Comparison of ENCODE assay signal across 8 cellular contexts in genomic region chr10:95363303-95363912, GRCh38.
A peak's percentile ranks its signal among the peaks of the same experiment; 100 is the strongest.
DNase-seq lines count a peak whose midpoint lies in the region; ATAC-seq and TF ChIP-seq lines count a peak whose summit lies in the region.

No MANE protein-coding gene starts in this region.

- H3K4me1 ChIP-seq in KMS-11 (ENCODE audit: low read depth, poor library complexity, severe bottlenecking): peaks cover 23% of the 10 kb centered on the region
- no peaks in the 10 kb centered on the region for H3K4me1 ChIP-seq in breast epithelium

- H3K9me3 Mint-ChIP-seq in activated T-cell treated with anti-CD3 and anti-CD28 coated beads, Interleukin-2, amount 50 U/mL, for 24 hours: no peaks in the 10 kb centered on the region

- no peaks in the 10 kb centered on the region for H3K4me1 Mint-ChIP-seq in activated T-cell treated with anti-CD3 and anti-CD28 coated beads, Interleukin-2, amount 50 U/mL, for 24 hours (ENCODE audit: low read depth)

- H3K27ac Mint-ChIP-seq in activated T-cell treated with anti-CD3 and anti-CD28 coated beads, Interleukin-2, amount 50 U/mL, for 24 hours: no peak overlapping the region

- no peak overlapping the region for H3K4me2 ChIP-seq in KMS-11

- H3K4me3 ChIP-seq in KMS-11 (IDR thresholded peaks at IDR 0.05; ENCODE audit: insufficient read depth, low read depth, low read length) (no peak overlapping the region), breast epithelium (no peak overlapping the region)

- ATAC-seq in GM21619 (IDR thresholded peaks at IDR 0.05; ENCODE audit: unreplicated experiment) (peak; percentile 87), left colon (peak; percentile 81)

- H3K36me3 ChIP-seq in KMS-11 (ENCODE audit: insufficient read depth) (no peaks in the 10 kb centered on the region), breast epithelium (no peaks in the 10 kb centered on the region)

- H3K9me3 ChIP-seq in breast epithelium: no peaks in the 10 kb centered on the region

- H2AFZ ChIP-seq in KMS-11 (ENCODE audit: low read depth): no peak overlapping the region

- H3K27me3 ChIP-seq in KMS-11 (ENCODE audit: insufficient read depth, low read depth) (no peaks in the 10 kb centered on the region), breast epithelium (no peaks in the 10 kb centered on the region)

- H3K27me3 Mint-ChIP-seq in activated T-cell treated with anti-CD3 and anti-CD28 coated beads, Interleukin-2, amount 50 U/mL, for 24 hours: peaks cover 11% of the 10 kb centered on the region

- H3K4me3 Mint-ChIP-seq in activated T-cell treated with anti-CD3 and anti-CD28 coated beads, Interleukin-2, amount 50 U/mL, for 24 hours: no peak overlapping the region

- H3K9ac ChIP-seq in KMS-11: no peak overlapping the region

- intact Hi-C loops in breast epithelium (cut with DNase I; ENCODE audit: low total_unique reads) (loop anchor here (5.0 to 10.0 kb wide), 2 partner anchors 119 to 499 kb away; no protein-coding TSS in a partner anchor), left colon (cut with DNase I, micrococcal nuclease) (loop anchor here (5.0 to 10.0 kb wide), 2 partner anchors 116 to 119 kb away; no protein-coding TSS in a partner anchor)

- TF ChIP-seq CTCF in KMS-11 (conservative IDR thresholded peaks at IDR 0.05; ENCODE audit: low read depth, low read length) (peak; percentile 88), breast epithelium (IDR thresholded peaks at IDR 0.05) (peak; percentile 83 to 91 (median 89))

- no peak for TF ChIP-seq POLR2A in breast epithelium (IDR thresholded peaks at IDR 0.05)

- no peaks in the 10 kb centered on the region for H4K20me1 ChIP-seq in KMS-11 (ENCODE audit: insufficient read depth)

- no peaks in the 10 kb centered on the region for H3K79me2 ChIP-seq in KMS-11 (ENCODE audit: insufficient read depth, low read depth)

- H3K27ac ChIP-seq in KMS-11: no peak overlapping the region
- H3K27ac ChIP-seq in breast epithelium: no peak overlapping the region

- DNase-seq in activated T-cell treated with anti-CD3 and anti-CD28 coated beads for 1 hour (ENCODE audit: low read depth) (peak; percentile 11), RPMI8226 (peak; percentile 60), breast epithelium (ENCODE audit: low spot score in 2 of 2) (no peak), left colon (peak in 1 of 2 donors; percentile 19)
- DNase-seq in activated T-cell treated with anti-CD3 and anti-CD28 coated beads, Interleukin-2, amount 50 U/mL, for 24 hours: no peak
- peak in 4 of 6 experiments; percentile 17 to 62 (median 42) for DNase-seq in stimulated activated naive CD4-positive, alpha-beta T cell (lab: John Stamatoyannopoulos, UW)

- H3K36me3 Mint-ChIP-seq in activated T-cell treated with anti-CD3 and anti-CD28 coated beads, Interleukin-2, amount 50 U/mL, for 24 hours (ENCODE audit: low read depth): no peaks in the 10 kb centered on the region

Comparison
In these comparisons a context has a peak if more than half of its experiments do, and no peak if none do; other contexts are left out.
1. DNase-seq: peak in activated T-cell treated with anti-CD3 and anti-CD28 coated beads for 1 hour (single experiment), RPMI8226 (single experiment) and stimulated activated naive CD4-positive, alpha-beta T cell (4 of 6); none in activated T-cell treated with anti-CD3 and anti-CD28 coated beads, Interleukin-2, amount 50 U/mL, for 24 hours (single experiment) and breast epithelium (0 of 2).